12 cellular contexts compared by ENCODE assay signal in genomic region chr15:70473623-70474366, GRCh38.
DNase-seq lines count a peak whose midpoint lies in the region; ATAC-seq and TF ChIP-seq lines count a peak whose summit lies in the region.
"Had no signal": no experiment of that assay in that cellular context is flagged by ENCODE, and none has a peak within 500 bp of the region (broad histone marks: within the 10 kb centered on the region; RNA-seq: fewer than 3 reads in every experiment).

No MANE protein-coding gene starts in this region.

- no peaks in the 10 kb centered on the region for H3K36me3 Mint-ChIP-seq in brain
- no peaks in the 10 kb centered on the region for H3K36me3 Mint-ChIP-seq in mesothelial cell of epicardium

- no peaks in the 10 kb centered on the region for H3K36me3 ChIP-seq in left ventricle myocardium inferior
- H3K36me3 ChIP-seq in uterus: no peaks in the 10 kb centered on the region
- no peaks in the 10 kb centered on the region for H3K36me3 ChIP-seq in neuronal stem cell (replicated peaks in 1 of 2; ENCODE audit: control insufficient read depth in 2 of 2, insufficient read depth in 2 of 2, low read length in 2 of 2)
- H3K36me3 ChIP-seq in WERI-Rb-1: no peaks in the 10 kb centered on the region
- H3K36me3 ChIP-seq: pancreas had no signal

- H3K23ac ChIP-seq in neuronal stem cell (ENCODE audit: low read depth, low read length, poor library complexity): no peak overlapping the region

- no peak overlapping the region for H3K9ac ChIP-seq in neuronal stem cell (ENCODE audit: low read depth, low read length, poor library complexity)

- H3K27ac ChIP-seq in left ventricle myocardium inferior (replicated peaks) (peak overlapping the region; percentile 47), uterus (peak overlapping the region; percentile 51 to 62), neuronal stem cell (replicated peaks; ENCODE audit: low read length) (no peak overlapping the region), WERI-Rb-1 (no peak overlapping the region)
- H3K27ac ChIP-seq: testis had no signal

- no peak for ATAC-seq in left cardiac atrium
- no peak for ATAC-seq in HG02840 (IDR thresholded peaks at IDR 0.05; ENCODE audit: low FRiP score, unreplicated experiment)

- no peak overlapping the region for H2BK15ac ChIP-seq in neuronal stem cell (ENCODE audit: low read length)

- no peak overlapping the region for H3K4ac ChIP-seq in neuronal stem cell (ENCODE audit: low read length)

- H4K8ac ChIP-seq in neuronal stem cell (ENCODE audit: low read depth, low read length): no peak overlapping the region

- H3K27me3 ChIP-seq in left ventricle myocardium inferior (ENCODE audit: low read depth): peaks cover 63% of the 10 kb centered on the region
- no peaks in the 10 kb centered on the region for H3K27me3 ChIP-seq in uterus
- H3K27me3 ChIP-seq in neuronal stem cell (ENCODE audit: control insufficient read depth in 3 of 3, insufficient read depth in 3 of 3, low read depth in 1 of 3, low read length in 3 of 3): peaks cover 0 to 3% (median 0%) of the 10 kb centered on the region in 3 experiments
- H3K27me3 ChIP-seq in WERI-Rb-1 (ENCODE audit: insufficient read depth, low read depth, severe bottlenecking): no peaks in the 10 kb centered on the region
- H3K27me3 ChIP-seq: pancreas, testis had no signal

- H3K9me3 Mint-ChIP-seq in brain (peaks cover 0 to 4% (median 1%) of the 10 kb centered on the region in 5 experiments), mesothelial cell of epicardium (no peaks in the 10 kb centered on the region)

- no peak for TF ChIP-seq CTCF in left ventricle myocardium inferior (IDR thresholded peaks at IDR 0.05; ENCODE audit: borderline replicate concordance)
- TF ChIP-seq CTCF in brain (conservative IDR thresholded peaks at IDR 0.05): no peak
- TF ChIP-seq CTCF in mesothelial cell of epicardium (IDR thresholded peaks at IDR 0.05; ENCODE audit: unreplicated experiment): no peak
- TF ChIP-seq CTCF in uterus (IDR thresholded peaks at IDR 0.05): no peak
- TF ChIP-seq CTCF in WERI-Rb-1 (IDR thresholded peaks at IDR 0.05; ENCODE audit: low read depth, low read length): no peak

- no peak for TF ChIP-seq POLR2A in uterus (IDR thresholded peaks at IDR 0.05)

- no peak overlapping the region for H3K4me2 ChIP-seq in neuronal stem cell (ENCODE audit: insufficient read depth, low read length, poor library complexity, severe bottlenecking)

- H3K4me1 Mint-ChIP-seq in brain (peaks cover 66% of the 10 kb centered on the region), mesothelial cell of epicardium (peaks cover 47% of the 10 kb centered on the region)

- intact Hi-C loops in left ventricle myocardium inferior (cut with micrococcal nuclease): no loop called here
- intact Hi-C loops in left cardiac atrium (cut with DNase I): loop anchor here in 1 of 2 donors (5.0 kb wide), 1 partner anchor 371 kb away; no protein-coding TSS in a partner anchor
- intact Hi-C loops in uterus (cut with DNase I; ENCODE audit: low total_unique reads): no loop called here

- H3K18ac ChIP-seq in neuronal stem cell (ENCODE audit: low read length): no peak overlapping the region

- peak overlapping the region; percentile 66 to 97 (median 88) for H3K27ac Mint-ChIP-seq in brain
- H3K27ac Mint-ChIP-seq in mesothelial cell of epicardium: peak overlapping the region; percentile 64

- no peak overlapping the region for H3K14ac ChIP-seq in neuronal stem cell (ENCODE audit: low read length)

- H4K91ac ChIP-seq in neuronal stem cell (ENCODE audit: low read depth, low read length, poor library complexity): no peak overlapping the region

- peaks cover 22% of the 10 kb centered on the region for H3K4me1 ChIP-seq in left ventricle myocardium inferior
- H3K4me1 ChIP-seq in uterus: peaks cover 0 to 17% of the 10 kb centered on the region in 2 donors
- H3K4me1 ChIP-seq in neuronal stem cell (ENCODE audit: control insufficient read depth in 2 of 2, insufficient read depth in 1 of 2, low read depth in 1 of 2, low read length in 2 of 2): peaks cover 0 to 6% of the 10 kb centered on the region in 2 donors
- H3K4me1 ChIP-seq: pancreas, testis had no signal

- H3K27me3 Mint-ChIP-seq in brain (peaks cover 7% of the 10 kb centered on the region), mesothelial cell of epicardium (ENCODE audit: low read depth) (peaks cover 39% of the 10 kb centered on the region)

- no peak overlapping the region for H2BK12ac ChIP-seq in neuronal stem cell (ENCODE audit: low read length)

- DNase-seq in left ventricle myocardium inferior (no peak), left cardiac atrium (no peak), mesothelial cell of epicardium (ENCODE audit: low spot score in 2 of 2, unreplicated experiment in 2 of 2) (no peak), uterus (peak; percentile 38 to 55), neuronal stem cell (ENCODE audit: low spot score) (no peak), WERI-Rb-1 (no peak)
- DNase-seq: activated CD8-positive, alpha-beta memory T cell treated with anti-CD3 and anti-CD28 coated beads, Interleukin-2, amount 50 U/mL, for 4 hours; NCI-H1694; pancreas; testis had no signal

- H2AFZ ChIP-seq in neuronal stem cell (ENCODE audit: low read length): no peak overlapping the region

- H2AK5ac ChIP-seq in neuronal stem cell (ENCODE audit: low read depth, low read length): no peak overlapping the region

- H2BK120ac ChIP-seq in neuronal stem cell (ENCODE audit: low read depth, low read length): no peak overlapping the region

- H3K79me1 ChIP-seq in neuronal stem cell (ENCODE audit: low read depth, low read length): no peaks in the 10 kb centered on the region

- WGBS in neuronal stem cell (ENCODE audit: extremely low coverage in 2 of 2, insufficient read length in 2 of 2, insufficient replicate concordance in 1 of 2), 2 donors: no CpG with 5 or more reads among the region's 15 CpGs

- peak overlapping the region in 3 of 5 experiments; percentile 6 to 74 (median 41) for H3K4me3 Mint-ChIP-seq in brain
- H3K4me3 Mint-ChIP-seq in mesothelial cell of epicardium: no peak overlapping the region

- no peaks in the 10 kb centered on the region for H3K9me3 ChIP-seq in left ventricle myocardium inferior (replicated peaks)
- no peaks in the 10 kb centered on the region for H3K9me3 ChIP-seq in uterus
- H3K9me3 ChIP-seq in neuronal stem cell (replicated peaks in 1 of 2; ENCODE audit: control insufficient read depth in 2 of 2, insufficient read depth in 1 of 2, low read depth in 1 of 2, low read length in 2 of 2): no peaks in the 10 kb centered on the region
- no peaks in the 10 kb centered on the region for H3K9me3 ChIP-seq in WERI-Rb-1 (ENCODE audit: severe bottlenecking)
- H3K9me3 ChIP-seq: pancreas, testis had no signal

- H3K4me3 ChIP-seq in left ventricle myocardium inferior: no peak overlapping the region
- H3K4me3 ChIP-seq in uterus: no peak overlapping the region
- H3K4me3 ChIP-seq in neuronal stem cell (ENCODE audit: low read length in 2 of 2): no peak overlapping the region
- no peak overlapping the region for H3K4me3 ChIP-seq in WERI-Rb-1 (ENCODE audit: low read depth, low read length)
- H3K4me3 ChIP-seq: pancreas, testis had no signal

- no peak overlapping the region for H2BK5ac ChIP-seq in neuronal stem cell (ENCODE audit: low read length)

Comparison
In these comparisons a context has a peak if more than half of its experiments do, and no peak if none do; other contexts are left out.
1. DNase-seq: peak in uterus (2 of 2); none in left ventricle myocardium inferior (single experiment), left cardiac atrium (single experiment), mesothelial cell of epicardium (0 of 2), neuronal stem cell (single experiment) and WERI-Rb-1 (single experiment).
2. H3K27ac ChIP-seq: peak in left ventricle myocardium inferior (single experiment) and uterus (2 of 2); none in neuronal stem cell (single experiment) and WERI-Rb-1 (single experiment).